ENCODE assay signal across 19 cellular contexts in the genomic region with DNA sequence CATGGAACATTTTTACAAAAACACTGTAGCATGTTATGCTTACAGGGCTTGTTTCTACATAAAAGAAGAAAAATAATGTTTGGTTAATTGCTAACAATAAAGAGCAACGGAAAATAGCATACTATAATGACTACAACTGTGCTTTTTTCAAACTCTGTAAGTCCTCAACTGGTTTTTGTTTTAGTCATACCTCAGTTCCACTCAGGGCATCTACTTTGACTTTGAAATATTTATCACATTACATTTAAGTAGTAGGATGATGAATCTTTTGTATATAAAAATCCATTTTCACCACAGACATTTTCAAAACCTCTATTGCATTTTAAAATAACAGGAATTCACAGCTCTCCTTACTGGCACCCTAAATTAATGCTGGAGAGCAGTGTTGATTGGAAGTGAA. TPM values are rescaled to one million over a fixed set of nuclear protein-coding genes. Genes with fewer than 3 reads are reported as not detected.
A peak's percentile ranks its signal among the peaks of the same experiment; 100 is the strongest.
DNase-seq lines count a peak whose midpoint lies in the region; ATAC-seq and TF ChIP-seq lines count a peak whose summit lies in the region.
"Had no signal": no experiment of that assay in that cellular context is flagged by ENCODE, and none has a peak within 500 bp of the region (broad histone marks: within the 10 kb centered on the region; RNA-seq: fewer than 3 reads in every experiment).

No MANE protein-coding gene starts in this region.

- no peak overlapping the region for H4K91ac ChIP-seq in IMR-90 (ENCODE audit: insufficient read depth, low read depth, low read length)

- H3K4me3 ChIP-seq in IMR-90 (ENCODE audit: insufficient read depth, low read depth, low read length) (no peak overlapping the region), adipocyte (ENCODE audit: low read length) (no peak overlapping the region)
- H3K4me3 ChIP-seq: GM12878 had no signal

- TF ChIP-seq CTCF in IMR-90 (conservative IDR thresholded peaks at IDR 0.05; ENCODE audit: low read depth, low read length): no peak

- H3K9me1 ChIP-seq in IMR-90 (ENCODE audit: insufficient read depth, low read length): no peaks in the 10 kb centered on the region; the same call in 1 of the 2 replicates

- H3K27me3 ChIP-seq in IMR-90 (ENCODE audit: control insufficient read depth, insufficient read depth, low read length) (no peaks in the 10 kb centered on the region), adipocyte (replicated peaks; ENCODE audit: control insufficient read depth, insufficient read depth, low read length) (no peaks in the 10 kb centered on the region)

- H2BK120ac ChIP-seq in IMR-90 (ENCODE audit: low read depth, low read length): no peak overlapping the region

- no peak for TF ChIP-seq RAD21 in IMR-90 (IDR thresholded peaks at IDR 0.05; ENCODE audit: low read length)

- no peak overlapping the region for H3K27ac ChIP-seq in IMR-90 (ENCODE audit: insufficient read depth, low read length)

- no peak overlapping the region for H2BK5ac ChIP-seq in IMR-90 (ENCODE audit: low read depth, low read length, poor library complexity, severe bottlenecking)

- no peaks in the 10 kb centered on the region; the same call in 1 of the 2 replicates for H4K20me1 ChIP-seq in IMR-90 (ENCODE audit: insufficient read depth, low read length)

- no peak overlapping the region for H3K18ac ChIP-seq in IMR-90 (ENCODE audit: low read depth, low read length)

- intact Hi-C loops in IMR-90 (cut with micrococcal nuclease): no loop called here

- H3K4me2 ChIP-seq in IMR-90 (ENCODE audit: low read depth, low read length): no peak overlapping the region

- no peak overlapping the region for H2AFZ ChIP-seq in IMR-90 (replicated peaks; ENCODE audit: low read length, poor library complexity)

- no CpG with 5 or more reads among the region's 1 CpG for WGBS in IMR-90 (ENCODE audit: extremely low coverage in 2 of 2, insufficient read length in 1 of 2), 2 experiments

- POLR2A ChIA-PET in IMR-90 (lab: Charles Lee; ENCODE audit: unreplicated experiment): no interaction called here

- no peak overlapping the region for H2BK15ac ChIP-seq in IMR-90 (ENCODE audit: low read depth, low read length)

- H4K5ac ChIP-seq in IMR-90 (ENCODE audit: low read depth, low read length): no peak overlapping the region

- H3K14ac ChIP-seq in IMR-90 (replicated peaks; ENCODE audit: low read depth, low read length): no peak overlapping the region

- dilution Hi-C loops in IMR-90 (cut with HindIII; ENCODE audit: low sequenced_read_pairs, unreplicated experiment): no loop called here

- TF ChIP-seq POLR2A in IMR-90 (IDR thresholded peaks at IDR 0.05; ENCODE audit: low read depth, low read length): no peak

- no peak overlapping the region for H3K23ac ChIP-seq in IMR-90 (ENCODE audit: low read depth, low read length)

- no peak overlapping the region for H3K4ac ChIP-seq in IMR-90 (ENCODE audit: low read depth, low read length)

- in situ Hi-C loops in IMR-90 (cut with MboI; ENCODE audit: low sequenced_read_pairs): no loop called here

- H3K9me3 ChIP-seq in IMR-90 (ENCODE audit: control insufficient read depth, insufficient read depth, low read length) (no peaks in the 10 kb centered on the region), adipocyte (ENCODE audit: control insufficient read depth, low read length) (no peaks in the 10 kb centered on the region)
- H3K9me3 ChIP-seq: BE2C had no signal

- BruUV-seq in IMR-90 (replicated peaks; lab: Mats Ljungman, UMichigan): no TSS peak

- H3K79me1 ChIP-seq in IMR-90 (ENCODE audit: low read depth in 1 of 2, low read length in 2 of 2): peaks cover 0 to 19% of the 10 kb centered on the region in 2 experiments; a peak in 2 of 4 replicates

- no peaks in the 10 kb centered on the region for H3K36me3 ChIP-seq in IMR-90 (ENCODE audit: control insufficient read depth, insufficient read depth, low read length)
- H3K36me3 ChIP-seq in adipocyte (ENCODE audit: control insufficient read depth, insufficient read depth, low read length, severe bottlenecking): peaks cover 7% of the 10 kb centered on the region
- H3K36me3 ChIP-seq: BE2C had no signal

- ATAC-seq in IMR-90 (ENCODE audit: low read depth): no peak
- ATAC-seq in HG03439 (IDR thresholded peaks at IDR 0.05; ENCODE audit: unreplicated experiment): no peak
- ATAC-seq: GM12878, HCT116, HepG2 had no signal

- H3K9ac ChIP-seq in IMR-90 (ENCODE audit: low read depth, low read length) (no peak overlapping the region), adipocyte (ENCODE audit: low read length) (no peak overlapping the region)

- DNase-seq in EL (peak; percentile 23), IMR-90 (peak; percentile 32), adipocyte (ENCODE audit: low read depth) (peak; percentile 53), DMS53 treated with DMSO at 0.1 percent for 48 hours (lab: John Stamatoyannopoulos, UW; ENCODE audit: unreplicated experiment) (no peak), NCI-H187 (lab: John Stamatoyannopoulos, UW) (no peak)
- DNase-seq: ACHN; BE2C; C1 segment of cervical spinal cord; CD4-positive, CD25-positive, alpha-beta regulatory T cell; CD8-positive, alpha-beta memory T cell; COR-L47; DMS 273 treated with DMSO at 0.1 percent for 48 hours; DMS53; GOT3; H7 had no signal

- H4K8ac ChIP-seq in IMR-90 (ENCODE audit: low read depth in 2 of 2, low read length in 2 of 2): no peak overlapping the region

- H2AK9ac ChIP-seq in IMR-90 (replicated peaks; ENCODE audit: low read depth, low read length, poor library complexity): no peak overlapping the region

- H3K56ac ChIP-seq in IMR-90 (ENCODE audit: extremely low read depth, insufficient read depth, low read length): no peak overlapping the region

- CTCF ChIA-PET in IMR-90 (lab: Yijun Ruan, JAX): no interaction called here

- H2BK20ac ChIP-seq in IMR-90 (ENCODE audit: low read depth, low read length): no peak overlapping the region

- H3K4me1 ChIP-seq in IMR-90 (ENCODE audit: control insufficient read depth, insufficient read depth, low read length): peaks cover 2% of the 10 kb centered on the region; the same call in 1 of the 2 replicates
- H3K4me1 ChIP-seq in adipocyte (ENCODE audit: control insufficient read depth, insufficient read depth, low read length): peaks cover 13% of the 10 kb centered on the region
- H3K4me1 ChIP-seq: BE2C had no signal

- H2AK5ac ChIP-seq in IMR-90 (ENCODE audit: low read depth, low read length): no peak overlapping the region

TF ChIP-seq in IMR-90, 13 proteins besides CTCF, POLR2A, EP300 and RAD21:
- TF ChIP-seq CEBPB (IDR thresholded peaks at IDR 0.05; ENCODE audit: low read depth, low read length) (no peak), CHD1 (IDR thresholded peaks at IDR 0.05; ENCODE audit: low read depth, low read length) (no peak), BHLHE40 (IDR thresholded peaks at IDR 0.05; ENCODE audit: low read depth, low read length) (no peak), MAZ (IDR thresholded peaks at IDR 0.05; ENCODE audit: borderline replicate concordance, low read depth, low read length) (no peak), RCOR1 (IDR thresholded peaks at IDR 0.05; ENCODE audit: insufficient replicate concordance, low read length) (no peak), RFX5 (IDR thresholded peaks at IDR 0.05; ENCODE audit: low read depth, low read length) (no peak), FOS (IDR thresholded peaks at IDR 0.05; ENCODE audit: low read depth, low read length) (no peak), NFE2L2 (IDR thresholded peaks at IDR 0.05; ENCODE audit: low read depth, low read length) (no peak), SMC3 (IDR thresholded peaks at IDR 0.05; ENCODE audit: low read depth, low read length) (no peak), MXI1 (IDR thresholded peaks at IDR 0.05; ENCODE audit: borderline replicate concordance, low read depth, low read length) (no peak), MAFK (IDR thresholded peaks at IDR 0.05; ENCODE audit: low read depth, low read length) (no peak)
- TF ChIP-seq, protein P1, sequence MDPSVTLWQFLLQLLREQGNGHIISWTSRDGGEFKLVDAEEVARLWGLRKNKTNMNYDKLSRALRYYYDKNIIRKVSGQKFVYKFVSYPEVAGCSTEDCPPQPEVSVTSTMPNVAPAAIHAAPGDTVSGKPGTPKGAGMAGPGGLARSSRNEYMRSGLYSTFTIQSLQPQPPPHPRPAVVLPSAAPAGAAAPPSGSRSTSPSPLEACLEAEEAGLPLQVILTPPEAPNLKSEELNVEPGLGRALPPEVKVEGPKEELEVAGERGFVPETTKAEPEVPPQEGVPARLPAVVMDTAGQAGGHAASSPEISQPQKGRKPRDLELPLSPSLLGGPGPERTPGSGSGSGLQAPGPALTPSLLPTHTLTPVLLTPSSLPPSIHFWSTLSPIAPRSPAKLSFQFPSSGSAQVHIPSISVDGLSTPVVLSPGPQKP (IDR thresholded peaks at IDR 0.05; ENCODE audit: borderline replicate concordance, low read depth, low read length): no peak
- TF ChIP-seq, protein P2, sequence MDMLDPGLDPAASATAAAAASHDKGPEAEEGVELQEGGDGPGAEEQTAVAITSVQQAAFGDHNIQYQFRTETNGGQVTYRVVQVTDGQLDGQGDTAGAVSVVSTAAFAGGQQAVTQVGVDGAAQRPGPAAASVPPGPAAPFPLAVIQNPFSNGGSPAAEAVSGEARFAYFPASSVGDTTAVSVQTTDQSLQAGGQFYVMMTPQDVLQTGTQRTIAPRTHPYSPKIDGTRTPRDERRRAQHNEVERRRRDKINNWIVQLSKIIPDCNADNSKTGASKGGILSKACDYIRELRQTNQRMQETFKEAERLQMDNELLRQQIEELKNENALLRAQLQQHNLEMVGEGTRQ (IDR thresholded peaks at IDR 0.05; ENCODE audit: low read depth, low read length): no peak
TF ChIP-seq in IMR-90: peak in this region for 0.

RNA-seq across cellular contexts. Expression of a gene that starts 8.3 kb away (rescaled TPM):
- 8.4 and 9.2 TPM in 2 replicates for total RNA-seq in IMR-90 (2012; rRNA removed)
- 6.2 and 7.4 TPM in 2 replicates for polyA plus RNA-seq in IMR-90 (2012; rRNA removed)
- 3.4 and 3.9 TPM in 2 replicates for polyA plus RNA-seq in IMR-90 (2012; cell fraction: cytosol; rRNA removed)
- 20.7 and 32.9 TPM in 2 replicates for polyA plus RNA-seq in IMR-90 (2012; cell fraction: nucleus; rRNA removed; ENCODE audit: low replicate concordance)
- total RNA-seq: CD4-positive, CD25-positive, alpha-beta regulatory T cell had no signal
- polyA plus RNA-seq: CD8-positive, alpha-beta memory T cell had no signal

Comparison
In these comparisons a context has a peak if more than half of its experiments do, and no peak if none do; other contexts are left out.
1. DNase-seq: peak in EL (single experiment), IMR-90 (single experiment) and adipocyte (single experiment); none in DMS53 treated with DMSO at 0.1 percent for 48 hours (single experiment) and NCI-H187 (0 of 2).